Comparison of ENCODE assay signal across 1 cellular context in genomic region chr5:149429839-149430721, GRCh38.
TF ChIP-seq lines count a peak whose summit lies in the region.

No MANE protein-coding gene starts in this region.

TF ChIP-seq in K562, 482 proteins besides CTCF, POLR2A, EP300 and RAD21 (continued from another document and continues in another):
- peak in 1 of 2 experiments; percentile 60; a peak in 2 of 4 replicates for TF ChIP-seq MNT (conservative IDR thresholded peaks at IDR 0.05)
- no peak for TF ChIP-seq ZFPM2 (CRISPR knock-in tag; IDR thresholded peaks at IDR 0.05)
- TF ChIP-seq ZHX1 (conservative IDR thresholded peaks at IDR 0.05; ENCODE audit: low read length) = 0 out of 2 replicates have a peak, but pooled peaks have one; percentile 14
- no peak for TF ChIP-seq SAP30 (IDR thresholded peaks at IDR 0.05; ENCODE audit: borderline replicate concordance, insufficient read depth, low read depth, low read length, poor library complexity, severe bottlenecking)
- TF ChIP-seq DPF2 (IDR thresholded peaks at IDR 0.05) = peak; percentile 60
- no peak for TF ChIP-seq TAF7 (tag; IDR thresholded peaks at IDR 0.05)
- TF ChIP-seq EHMT2 (IDR thresholded peaks at IDR 0.05) = peak; percentile 38; the same call in 1 of the 2 replicates
- peak; percentile 50 for TF ChIP-seq DACH1 (IDR thresholded peaks at IDR 0.05; ENCODE audit: partially characterized antibody)
- peak; percentile 96 for TF ChIP-seq SMARCA5 (IDR thresholded peaks at IDR 0.05)
- TF ChIP-seq FOS (IDR thresholded peaks at IDR 0.05; ENCODE audit: extremely low read depth, insufficient read length) = no peak
- peak; percentile 52 for TF ChIP-seq FOSL1 (tag; conservative IDR thresholded peaks at IDR 0.05)
- TF ChIP-seq SUPT5H (IDR thresholded peaks at IDR 0.05) = peak; percentile 68
- TF ChIP-seq ZNF639 (CRISPR knock-in tag; conservative IDR thresholded peaks at IDR 0.05 in 1 of 2, IDR thresholded peaks at IDR 0.05 in 1 of 2) = 0 out of 4 replicates have a peak, but pooled peaks of 1 of the 2 experiments have one; percentile 14
- no peak for TF ChIP-seq NFE2L1 (tag; IDR thresholded peaks at IDR 0.05; ENCODE audit: borderline replicate concordance, low read depth)
- peak; percentile 79; the same call in 1 of the 2 replicates for TF ChIP-seq ZBTB7A (IDR thresholded peaks at IDR 0.05; ENCODE audit: borderline replicate concordance, control insufficient read depth, low read depth, low read length)
- TF ChIP-seq HDAC1 (IDR thresholded peaks at IDR 0.05) = 0 out of 4 replicates have a peak, but pooled peaks of 1 of the 2 experiments have one; percentile 13
- 0 out of 2 replicates have a peak, but pooled peaks have one; percentile 48 for TF ChIP-seq KLF6 (CRISPR knock-in tag; IDR thresholded peaks at IDR 0.05; ENCODE audit: borderline replicate concordance)
- TF ChIP-seq HIVEP1 (CRISPR knock-in tag; IDR thresholded peaks at IDR 0.05) = no peak
- TF ChIP-seq KHSRP (IDR thresholded peaks at IDR 0.05) = no peak
- no peak for TF ChIP-seq MTF1 (CRISPR knock-in tag; IDR thresholded peaks at IDR 0.05; ENCODE audit: borderline replicate concordance)
- no peak for TF ChIP-seq ZNF384 (IDR thresholded peaks at IDR 0.05; ENCODE audit: low read depth, low read length)
- TF ChIP-seq BCLAF1 (IDR thresholded peaks at IDR 0.05; ENCODE audit: borderline replicate concordance in 1 of 2, control insufficient read depth in 1 of 2, low read depth in 2 of 2, low read length in 1 of 2) = peak in 1 of 2 experiments; percentile 56; a peak in 1 of 4 replicates
- TF ChIP-seq ZNF197 (CRISPR knock-in tag; IDR thresholded peaks at IDR 0.05; ENCODE audit: low read depth) = no peak
- peak; percentile 16; the same call in 1 of the 2 replicates for TF ChIP-seq TOE1 (IDR thresholded peaks at IDR 0.05; ENCODE audit: borderline replicate concordance)
- no peak for TF ChIP-seq TOE1 (CRISPR knock-in tag; IDR thresholded peaks at IDR 0.05; ENCODE audit: borderline replicate concordance, low read depth)
- TF ChIP-seq ZNF77 (CRISPR knock-in tag; IDR thresholded peaks at IDR 0.05) = no peak
- peak; percentile 55 for TF ChIP-seq FOXM1 (IDR thresholded peaks at IDR 0.05; ENCODE audit: low read depth)
- no peak for TF ChIP-seq FOXM1 (CRISPR knock-in tag; IDR thresholded peaks at IDR 0.05; ENCODE audit: low read depth)
- TF ChIP-seq TFAM (CRISPR knock-in tag; conservative IDR thresholded peaks at IDR 0.05) = no peak
- peak; percentile 47; the same call in 1 of the 2 replicates for TF ChIP-seq CXXC5 (CRISPR knock-in tag; IDR thresholded peaks at IDR 0.05)
- TF ChIP-seq PHF8 (IDR thresholded peaks at IDR 0.05; ENCODE audit: borderline replicate concordance, low read length) = peak; percentile 67; the same call in 1 of the 2 replicates
- TF ChIP-seq ZBTB11 (CRISPR knock-in tag; IDR thresholded peaks at IDR 0.05) = peak in 1 of 3 experiments; percentile 89; a peak in 2 of 6 replicates
- no peak for TF ChIP-seq ZNF311 (CRISPR knock-in tag; IDR thresholded peaks at IDR 0.05)
- TF ChIP-seq ZNF431 (CRISPR knock-in tag; IDR thresholded peaks at IDR 0.05) = no peak; the same call in 1 of the 2 replicates
- TF ChIP-seq ZBTB2 (IDR thresholded peaks at IDR 0.05) = peak; percentile 32; the same call in 1 of the 2 replicates
- TF ChIP-seq ZBTB40 (IDR thresholded peaks at IDR 0.05) = peak; percentile 92
- TF ChIP-seq ZBTB40 (CRISPR knock-in tag; IDR thresholded peaks at IDR 0.05) = no peak
